Comparison of ENCODE assay signal across 19 cellular contexts in the genomic region with DNA sequence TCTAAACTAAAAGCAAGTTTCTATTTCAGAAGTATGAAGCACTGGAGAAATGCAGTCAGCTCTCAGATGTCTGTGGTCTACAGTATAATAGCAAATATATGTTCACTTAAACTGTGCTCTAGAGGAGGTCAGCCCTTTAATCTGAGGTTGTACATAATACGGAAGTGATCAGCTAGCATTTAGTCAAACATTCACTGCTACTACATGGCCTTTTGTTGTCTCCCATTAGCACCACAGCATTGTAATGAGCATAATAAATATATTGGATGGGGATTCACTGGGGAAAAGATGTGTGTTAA. TPM values are rescaled to one million over a fixed set of nuclear protein-coding genes. Genes with fewer than 3 reads are reported as not detected.
DNase-seq lines count a peak whose midpoint lies in the region; ATAC-seq and TF ChIP-seq lines count a peak whose summit lies in the region.
"Had no signal": no experiment of that assay in that cellular context is flagged by ENCODE, and none has a peak within 500 bp of the region (broad histone marks: within the 10 kb centered on the region; RNA-seq: fewer than 3 reads in every experiment).

No MANE protein-coding gene starts in this region.

- H3K9ac ChIP-seq in KMS-11, result no peak overlapping the region
- H3K9ac ChIP-seq: BLaER1 had no signal

- ATAC-seq in stimulated activated naive CD8-positive, alpha-beta T cell treated with anti-CD3 and anti-CD28 coated beads, Interleukin-15, amount 100 ng/mL, for 72 hours, result no peak
- ATAC-seq in stimulated activated naive CD8-positive, alpha-beta T cell treated with anti-CD3 and anti-CD28 coated beads, Interleukin-15, Interleukin-2, amounts not matched to agents 100 U/mL and 50 U/mL, for 24 hours, result no peak
- ATAC-seq in HG02970 (IDR thresholded peaks at IDR 0.05; ENCODE audit: low FRiP score, unreplicated experiment) (peak; percentile 63), GM18873 (IDR thresholded peaks at IDR 0.05; ENCODE audit: low FRiP score, unreplicated experiment) (no peak)
- peak; percentile 25 to 50 for ATAC-seq in stimulated activated naive B cell treated with anti-CD40 and anti-IgM and Interleukin-4, amounts not matched to agents 10 μg/mL and 1 μg/mL and 100 μg/mL, for 72 hours (replicated peaks)
- ATAC-seq: A549, T-helper 17 cell had no signal

- intact Hi-C loops in Calu3 (cut with micrococcal nuclease; ENCODE audit: unreplicated experiment), result no loop called here

- peak overlapping the region; percentile 9; the same call in 1 of the 2 replicates for H3K4me2 ChIP-seq in KMS-11
- H3K4me2 ChIP-seq: A549, BLaER1 had no signal

- peaks cover 74% of the 10 kb centered on the region for H3K27me3 Mint-ChIP-seq in stimulated activated naive CD8-positive, alpha-beta T cell treated with anti-CD3 and anti-CD28 coated beads, Interleukin-15, amount 100 ng/mL, for 72 hours
- H3K27me3 Mint-ChIP-seq in stimulated activated naive B cell treated with anti-CD40 and anti-IgM and Interleukin-4, amounts not matched to agents 10 μg/mL and 1 μg/mL and 100 μg/mL, for 72 hours, result peaks cover 35 to 45% of the 10 kb centered on the region in 2 donors
- H3K27me3 Mint-ChIP-seq in Calu3 (ENCODE audit: unreplicated experiment), result peaks cover 42% of the 10 kb centered on the region

- H4K20me1 ChIP-seq in KMS-11 (ENCODE audit: insufficient read depth), result no peaks in the 10 kb centered on the region
- H4K20me1 ChIP-seq: BLaER1 had no signal

- TF ChIP-seq CTCF in KMS-11 (conservative IDR thresholded peaks at IDR 0.05; ENCODE audit: low read depth, low read length), result no peak
- TF ChIP-seq CTCF in Calu3 (IDR thresholded peaks at IDR 0.05; ENCODE audit: unreplicated experiment), result no peak

- CTCF ChIA-PET in Calu3 (lab: Charles Lee), result no interaction called here

- no peaks in the 10 kb centered on the region for H3K9me3 Mint-ChIP-seq in stimulated activated naive CD8-positive, alpha-beta T cell treated with anti-CD3 and anti-CD28 coated beads, Interleukin-15, amount 100 ng/mL, for 72 hours
- H3K9me3 Mint-ChIP-seq in stimulated activated naive B cell treated with anti-CD40 and anti-IgM and Interleukin-4, amounts not matched to agents 10 μg/mL and 1 μg/mL and 100 μg/mL, for 72 hours, result no peaks in the 10 kb centered on the region
- H3K9me3 Mint-ChIP-seq in Calu3 (ENCODE audit: low read depth, unreplicated experiment), result no peaks in the 10 kb centered on the region
- H3K9me3 Mint-ChIP-seq: CD8-positive, alpha-beta memory T cell; HFFc6 had no signal

- H3K27ac ChIP-seq in KMS-11, result no peak overlapping the region; the same call in 1 of the 2 replicates
- H3K27ac ChIP-seq: A549, BLaER1 had no signal

- H3K27ac Mint-ChIP-seq in stimulated activated naive CD8-positive, alpha-beta T cell treated with anti-CD3 and anti-CD28 coated beads, Interleukin-15, amount 100 ng/mL, for 72 hours, result no peak overlapping the region
- H3K27ac Mint-ChIP-seq in stimulated activated naive B cell treated with anti-CD40 and anti-IgM and Interleukin-4, amounts not matched to agents 10 μg/mL and 1 μg/mL and 100 μg/mL, for 72 hours, result no peak overlapping the region
- H3K27ac Mint-ChIP-seq in Calu3 (ENCODE audit: unreplicated experiment), result no peak overlapping the region
- H3K27ac Mint-ChIP-seq: HFFc6, T-helper 17 cell had no signal

- H3K36me3 Mint-ChIP-seq in stimulated activated naive B cell treated with anti-CD40 and anti-IgM and Interleukin-4, amounts not matched to agents 10 μg/mL and 1 μg/mL and 100 μg/mL, for 72 hours, result no peaks in the 10 kb centered on the region
- no peaks in the 10 kb centered on the region for H3K36me3 Mint-ChIP-seq in Calu3 (ENCODE audit: insufficient read depth, unreplicated experiment)
- H3K36me3 Mint-ChIP-seq: CD8-positive, alpha-beta memory T cell had no signal

- DNase-seq in stimulated activated naive CD8-positive, alpha-beta T cell treated with anti-CD3 and anti-CD28 coated beads, Interleukin-15, amount 100 ng/mL, for 72 hours, result no peak
- DNase-seq in stimulated activated naive CD8-positive, alpha-beta T cell treated with anti-CD3 and anti-CD28 coated beads, Interleukin-15, Interleukin-2, amounts not matched to agents 100 U/mL and 50 U/mL, for 24 hours, result no peak
- no peak for DNase-seq in stimulated activated naive B cell treated with anti-CD40 and anti-IgM and Interleukin-4, amounts not matched to agents 10 μg/mL and 1 μg/mL and 100 μg/mL, for 72 hours
- DNase-seq in NCI-H510A (lab: John Stamatoyannopoulos, UW) (no peak), Calu3 (no peak)
- DNase-seq: CD8-positive, alpha-beta memory T cell; DMS79; NCI-H1417 treated with DMSO at 0.1 percent for 48 hours; NCI-H187 treated with DMSO at 0.1 percent for 48 hours; NCI-H226; NCI-H524 treated with DMSO at 0.1 percent for 48 hours; T-helper 17 cell had no signal

- peaks cover 16% of the 10 kb centered on the region for H3K4me1 Mint-ChIP-seq in stimulated activated naive CD8-positive, alpha-beta T cell treated with anti-CD3 and anti-CD28 coated beads, Interleukin-15, amount 100 ng/mL, for 72 hours
- H3K4me1 Mint-ChIP-seq in stimulated activated naive B cell treated with anti-CD40 and anti-IgM and Interleukin-4, amounts not matched to agents 10 μg/mL and 1 μg/mL and 100 μg/mL, for 72 hours, result peaks cover 0 to 7% of the 10 kb centered on the region in 2 donors
- no peaks in the 10 kb centered on the region for H3K4me1 Mint-ChIP-seq in Calu3 (ENCODE audit: low read depth, unreplicated experiment)

- peak overlapping the region; percentile 4 to 18 for H3K4me3 Mint-ChIP-seq in stimulated activated naive CD8-positive, alpha-beta T cell treated with anti-CD3 and anti-CD28 coated beads, Interleukin-15, amount 100 ng/mL, for 72 hours
- H3K4me3 Mint-ChIP-seq in stimulated activated naive B cell treated with anti-CD40 and anti-IgM and Interleukin-4, amounts not matched to agents 10 μg/mL and 1 μg/mL and 100 μg/mL, for 72 hours, result no peak overlapping the region
- no peak overlapping the region for H3K4me3 Mint-ChIP-seq in Calu3 (ENCODE audit: low read depth, unreplicated experiment)
- H3K4me3 Mint-ChIP-seq: HFFc6, T-helper 17 cell had no signal

- H3K4me3 ChIP-seq in KMS-11 (IDR thresholded peaks at IDR 0.05; ENCODE audit: insufficient read depth, low read depth, low read length), result no peak overlapping the region
- H3K4me3 ChIP-seq: A549, BLaER1 had no signal

- H2AFZ ChIP-seq in KMS-11 (ENCODE audit: low read depth), result peak overlapping the region; percentile 48; the same call in 1 of the 2 replicates

- no TSS peak for BruUV-seq in Calu3 (replicated peaks; lab: Mats Ljungman, UMichigan)

- no peaks in the 10 kb centered on the region for H3K79me2 ChIP-seq in KMS-11 (ENCODE audit: insufficient read depth, low read depth)

- no peaks in the 10 kb centered on the region for H3K36me3 ChIP-seq in KMS-11 (ENCODE audit: insufficient read depth)
- H3K36me3 ChIP-seq: BLaER1 had no signal

- no peaks in the 10 kb centered on the region for H3K27me3 ChIP-seq in KMS-11 (ENCODE audit: insufficient read depth, low read depth)
- H3K27me3 ChIP-seq: BLaER1 had no signal

- peaks cover 30% of the 10 kb centered on the region for H3K4me1 ChIP-seq in KMS-11 (ENCODE audit: low read depth, poor library complexity, severe bottlenecking)
- H3K4me1 ChIP-seq: A549 had no signal

RNA-seq across cellular contexts. Expression of a gene that starts 23.4 kb away (rescaled TPM):
- total RNA-seq in Calu3 (2022), result not detected in 2 replicates
- total RNA-seq: CD8-positive, alpha-beta memory T cell; HFFc6; HT-29; T-helper 17 cell had no signal

Comparison
In these comparisons a context has a peak if more than half of its experiments do, and no peak if none do; other contexts are left out.
1. ATAC-seq: peak in HG02970 (single experiment) and stimulated activated naive B cell treated with anti-CD40 and anti-IgM and Interleukin-4, amounts not matched to agents 10 μg/mL and 1 μg/mL and 100 μg/mL, for 72 hours (2 of 2); none in stimulated activated naive CD8-positive, alpha-beta T cell treated with anti-CD3 and anti-CD28 coated beads, Interleukin-15, amount 100 ng/mL, for 72 hours (single experiment), stimulated activated naive CD8-positive, alpha-beta T cell treated with anti-CD3 and anti-CD28 coated beads, Interleukin-15, Interleukin-2, amounts not matched to agents 100 U/mL and 50 U/mL, for 24 hours (single experiment) and GM18873 (single experiment).
2. H3K4me3 Mint-ChIP-seq: peak in stimulated activated naive CD8-positive, alpha-beta T cell treated with anti-CD3 and anti-CD28 coated beads, Interleukin-15, amount 100 ng/mL, for 72 hours (2 of 2); none in stimulated activated naive B cell treated with anti-CD40 and anti-IgM and Interleukin-4, amounts not matched to agents 10 μg/mL and 1 μg/mL and 100 μg/mL, for 72 hours (0 of 2) and Calu3 (single experiment).